26 cellular contexts compared by ENCODE assay signal in the genomic region with DNA sequence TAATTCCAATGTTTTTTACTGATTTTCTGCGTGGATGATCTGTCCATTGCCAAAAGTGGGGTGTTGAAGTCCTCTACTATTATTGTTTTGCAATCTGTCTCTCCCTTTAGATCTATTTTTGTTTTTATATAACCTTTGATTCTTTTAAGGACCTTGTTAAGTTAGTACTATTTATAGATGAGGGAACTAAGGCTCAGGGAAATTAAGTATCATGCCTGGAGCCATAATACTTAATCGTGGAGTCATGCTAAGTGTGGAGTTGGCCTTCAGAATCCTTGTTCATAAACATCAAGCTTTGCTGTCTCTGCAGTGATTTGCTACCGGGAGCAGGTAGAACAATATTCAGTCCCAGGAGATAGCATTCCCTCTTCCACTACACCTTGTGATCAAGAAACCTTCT. TPM values are rescaled to one million over a fixed set of nuclear protein-coding genes. Genes with fewer than 3 reads are reported as not detected.
"Had no signal": no experiment of that assay in that cellular context is flagged by ENCODE, and none has a peak within 500 bp of the region (broad histone marks: within the 10 kb centered on the region; RNA-seq: fewer than 3 reads in every experiment).

No MANE protein-coding gene starts in this region.

- H3K4me3 ChIP-seq: lung, ovary, prostate gland had no signal

- H3K9ac ChIP-seq: SK-N-SH had no signal

- H3K27ac ChIP-seq: brain microvascular endothelial cell, foreskin keratinocyte, ovary, prostate gland, WERI-Rb-1 had no signal

- ATAC-seq: esophagus mucosa; foreskin keratinocyte; left colon; stimulated activated effector memory CD8-positive, alpha-beta T cell treated with anti-CD3 and anti-CD28 coated beads, Interleukin-12 subunit alpha, Interleukin-12 subunit beta, amount 100 ng/mL, for 72 hours; stimulated activated naive CD8-positive, alpha-beta T cell treated with anti-CD3 and anti-CD28 coated beads, Interleukin-15, amount 100 ng/mL, for 72 hours had no signal

- H3K4me2 ChIP-seq: SK-N-SH had no signal

- H3K27me3 ChIP-seq: brain microvascular endothelial cell, foreskin keratinocyte, ovary had no signal

- H3K36me3 ChIP-seq: brain microvascular endothelial cell, ovary, prostate gland, WERI-Rb-1 had no signal

- H3K4me1 ChIP-seq: prostate gland had no signal

- DNase-seq: activated CD4-positive, alpha-beta memory T cell treated with anti-CD3 and anti-CD28 coated beads for 36 hours; activated CD4-positive, alpha-beta T cell treated with anti-CD3 and anti-CD28 coated beads, Interleukin-2, amount 10 ng/mL, durations not matched to agents 24 days and 14 days; activated CD4-positive, CD25-positive, alpha-beta regulatory T cell treated with anti-CD3 and anti-CD28 coated beads, Interleukin-2, amount 50 U/mL, for 72 hours; activated CD8-positive, alpha-beta memory T cell treated with anti-CD3 and anti-CD28 coated beads, Interleukin-2, amount 50 U/mL, for 4 hours; activated gamma-delta T cell; activated naive CD4-positive, alpha-beta T cell treated with anti-CD3 and anti-CD28 coated beads, Interleukin-2, amount 10 ng/mL, durations not matched to agents 7 days and 5 days; activated naive CD8-positive, alpha-beta T cell treated with anti-CD3 and anti-CD28 coated beads, Interleukin-2, amount 10 ng/mL, durations not matched to agents 7 days and 5 days; activated T-cell treated with anti-CD3 and anti-CD28 coated beads, Interleukin-2, amount 50 U/mL, for 1 hour; amniotic stem cell; brain microvascular endothelial cell; caudate nucleus; islet precursor cell; left colon; ovary; SK-N-SH; stimulated activated CD4-positive, alpha-beta T cell treated with anti-CD3 and anti-CD28 coated beads, Interleukin-4, amount 100 ng/mL, for 24 hours; stimulated activated naive CD8-positive, alpha-beta T cell treated with anti-CD3 and anti-CD28 coated beads, Interleukin-15, amount 100 ng/mL, for 72 hours; substantia nigra; SW 1271; T-helper 9 cell; WERI-Rb-1 had no signal

- H3K9me3 ChIP-seq: ovary, prostate gland, SK-N-SH had no signal

RNA-seq across cellular contexts. Expression of a gene that starts 31.0 kb away (rescaled TPM):
- total RNA-seq: activated naive CD8-positive, alpha-beta T cell treated with anti-CD3 and anti-CD28 coated beads, Interleukin-2, amount 10 ng/mL, durations not matched to agents 7 days and 5 days had no signal
